ENCODE assay signal across 24 cellular contexts in genomic region chrX:75596178-75596577, GRCh38.
DNase-seq lines count a peak whose midpoint lies in the region; ATAC-seq and TF ChIP-seq lines count a peak whose summit lies in the region.
"Had no signal": no experiment of that assay in that cellular context is flagged by ENCODE, and none has a peak within 500 bp of the region (broad histone marks: within the 10 kb centered on the region; RNA-seq: fewer than 3 reads in every experiment).

No MANE protein-coding gene starts in this region.

- H2BK5ac ChIP-seq in trophoblast cell (ENCODE audit: low read depth, low read length, poor library complexity), result no peak overlapping the region

- H3K14ac ChIP-seq in trophoblast cell (ENCODE audit: low read length), result no peak overlapping the region

- H3K27me3 ChIP-seq in left ventricle myocardium inferior (ENCODE audit: low read depth) (no peaks in the 10 kb centered on the region), trophoblast cell (ENCODE audit: insufficient read depth, low read length) (no peaks in the 10 kb centered on the region)
- H3K27me3 ChIP-seq: ascending aorta, BE2C, hepatocyte, neural progenitor cell, uterus had no signal

- no peak overlapping the region for H4K91ac ChIP-seq in trophoblast cell (ENCODE audit: low read depth, low read length)

- H3K27ac ChIP-seq in left ventricle myocardium inferior (replicated peaks) (peak overlapping the region; percentile 79), trophoblast cell (ENCODE audit: low read depth, low read length) (no peak overlapping the region)
- H3K27ac ChIP-seq: hepatocyte, KMS-11, neural progenitor cell, RWPE1, uterus had no signal

- H3K9me3 ChIP-seq in left ventricle myocardium inferior (replicated peaks) (peaks cover 3% of the 10 kb centered on the region), trophoblast cell (ENCODE audit: insufficient read depth, low read depth, low read length) (no peaks in the 10 kb centered on the region)
- H3K9me3 ChIP-seq: BE2C, uterus had no signal

- H3K4me1 ChIP-seq in left ventricle myocardium inferior, result no peaks in the 10 kb centered on the region
- H3K4me1 ChIP-seq in trophoblast cell (ENCODE audit: control insufficient read depth in 1 of 2, insufficient read depth in 2 of 2, low read length in 2 of 2), result no peaks in the 10 kb centered on the region
- H3K4me1 ChIP-seq: ascending aorta, BE2C, neural progenitor cell, uterus had no signal

- H3K4me3 ChIP-seq in astrocyte of the cerebellum (ENCODE audit: low read depth, low read length) (no peak overlapping the region), left ventricle myocardium inferior (no peak overlapping the region), trophoblast cell (ENCODE audit: low read depth, low read length) (no peak overlapping the region), foreskin fibroblast (ENCODE audit: low read depth in 1 of 2, low read length in 2 of 2) (no peak overlapping the region)
- H3K4me3 ChIP-seq: ascending aorta, hepatocyte, neural progenitor cell, uterus had no signal

- H3K23ac ChIP-seq in trophoblast cell (ENCODE audit: low read length), result no peak overlapping the region

- WGBS in trophoblast cell (ENCODE audit: extremely low coverage, insufficient coverage, insufficient read length), result no CpG with 5 or more reads among the region's 2 CpGs

- no peak overlapping the region for H2AK5ac ChIP-seq in trophoblast cell (ENCODE audit: low read length)

- intact Hi-C loops in left ventricle myocardium inferior (cut with micrococcal nuclease), result no loop called here

- DNase-seq in AG08396 (ENCODE audit: low spot score) (peak; percentile 7), astrocyte of the cerebellum (ENCODE audit: low read depth) (peak; percentile 22), left ventricle myocardium inferior (no peak), trophoblast cell (peak; percentile 36 to 77), NCI-H82 treated with DMSO at 0.1 percent for 48 hours (lab: John Stamatoyannopoulos, UW; ENCODE audit: unreplicated experiment) (no peak), foreskin fibroblast (no peak)
- DNase-seq: activated B cell treated with CpG ODN at 0.5 μM for 24 hours; activated CD4-positive, alpha-beta T cell treated with anti-CD3 and anti-CD28 coated beads, Interleukin-2, amount 50 U/mL, for 4 hours; BE2C; DMS79; H7; NCI-H1694; NCI-H69; small intestine; stimulated activated CD4-positive, alpha-beta T cell treated with anti-CD3 and anti-CD28 coated beads, Interleukin-2, amount 100 ng/mL, for 24 hours; uterus had no signal

- in situ Hi-C loops in astrocyte of the cerebellum (cut with HindIII; ENCODE audit: low sequenced_read_pairs), result no loop called here

- no peak overlapping the region for H4K8ac ChIP-seq in trophoblast cell (ENCODE audit: low read depth, low read length)

- no peak overlapping the region for H4K12ac ChIP-seq in trophoblast cell (ENCODE audit: low read depth, low read length)

- ATAC-seq in HG03175 (IDR thresholded peaks at IDR 0.05; ENCODE audit: unreplicated experiment) (no peak), GM21515 (IDR thresholded peaks at IDR 0.05; ENCODE audit: unreplicated experiment) (no peak)
- ATAC-seq: SK-N-SH treated with all-trans-retinoic acid at 6 μM for 48 hours had no signal

- H3K4ac ChIP-seq in trophoblast cell (ENCODE audit: low read depth, low read length), result no peak overlapping the region

- no peaks in the 10 kb centered on the region for H3K79me2 ChIP-seq in trophoblast cell (ENCODE audit: control insufficient read depth, insufficient read depth, low read length, poor library complexity)
- H3K79me2 ChIP-seq: hepatocyte had no signal

- no peak overlapping the region for H3K4me2 ChIP-seq in trophoblast cell (ENCODE audit: low read length)
- H3K4me2 ChIP-seq: hepatocyte, KMS-11, neural progenitor cell had no signal

- no peak overlapping the region for H2BK120ac ChIP-seq in trophoblast cell (ENCODE audit: insufficient read depth, low read length, poor library complexity)

- H2AFZ ChIP-seq in trophoblast cell (ENCODE audit: insufficient read depth, low read length, poor library complexity), result no peak overlapping the region
- H2AFZ ChIP-seq: hepatocyte, neural progenitor cell had no signal

- H2BK12ac ChIP-seq in trophoblast cell (ENCODE audit: low read length), result no peak overlapping the region

- H3K36me3 ChIP-seq in left ventricle myocardium inferior, result no peaks in the 10 kb centered on the region
- no peaks in the 10 kb centered on the region for H3K36me3 ChIP-seq in trophoblast cell (ENCODE audit: control insufficient read depth in 1 of 2, insufficient read depth in 2 of 2, low read length in 2 of 2)
- H3K36me3 ChIP-seq: ascending aorta, BE2C, neural progenitor cell, uterus had no signal

- no peak overlapping the region for H3K18ac ChIP-seq in trophoblast cell (ENCODE audit: low read length)

- no peak overlapping the region for H3K9ac ChIP-seq in trophoblast cell (ENCODE audit: low read length)
- H3K9ac ChIP-seq: KMS-11, neural progenitor cell had no signal

- H3K79me1 ChIP-seq in trophoblast cell (ENCODE audit: low read length), result no peaks in the 10 kb centered on the region

- TF ChIP-seq CTCF in astrocyte of the cerebellum (IDR thresholded peaks at IDR 0.05; ENCODE audit: low read depth, low read length, missing control alignments) (no peak), left ventricle myocardium inferior (IDR thresholded peaks at IDR 0.05; ENCODE audit: borderline replicate concordance) (no peak), foreskin fibroblast (IDR thresholded peaks at IDR 0.05; ENCODE audit: low read depth, low read length) (no peak)

Comparison
In these comparisons a context has a peak if more than half of its experiments do, and no peak if none do; other contexts are left out.
1. DNase-seq: peak in AG08396 (single experiment), astrocyte of the cerebellum (single experiment) and trophoblast cell (2 of 2); none in left ventricle myocardium inferior (single experiment), NCI-H82 treated with DMSO at 0.1 percent for 48 hours (single experiment) and foreskin fibroblast (0 of 2).